9 cellular contexts compared by ENCODE assay signal in the genomic region with DNA sequence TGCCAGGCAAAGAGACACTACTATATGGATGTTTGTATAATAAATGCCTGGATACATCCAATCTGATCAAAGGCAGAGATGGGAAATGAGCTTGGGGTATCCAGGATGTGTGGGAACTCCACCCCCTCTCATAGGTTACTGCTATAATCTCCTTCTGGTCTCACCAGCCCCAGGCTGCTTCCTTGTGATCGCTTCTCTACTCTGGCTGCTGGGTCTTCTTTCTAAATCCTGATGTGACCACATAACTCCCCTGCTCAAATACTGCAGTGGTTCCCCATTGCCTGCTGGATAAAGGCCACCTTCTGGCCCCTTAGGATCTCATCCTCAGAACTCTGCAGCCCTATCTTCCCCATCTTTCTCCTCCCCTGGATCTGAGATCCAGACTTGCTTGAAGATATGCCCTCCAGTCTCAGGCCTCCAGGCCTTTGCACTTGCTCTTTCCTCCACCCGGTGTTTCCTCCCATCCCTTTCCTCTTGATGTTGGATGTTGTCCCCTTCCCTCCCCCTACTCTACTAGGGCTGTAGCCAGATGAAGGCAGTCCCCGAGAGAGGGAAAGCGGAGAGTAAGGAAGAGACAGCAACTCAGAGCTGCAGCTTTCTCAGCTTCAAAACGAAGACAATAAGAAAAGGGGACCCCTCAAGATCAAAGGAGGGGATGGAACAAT. TPM values are rescaled to one million over a fixed set of nuclear protein-coding genes. Genes with fewer than 3 reads are reported as not detected.
A peak's percentile ranks its signal among the peaks of the same experiment; 100 is the strongest.
DNase-seq lines count a peak whose midpoint lies in the region; ATAC-seq and TF ChIP-seq lines count a peak whose summit lies in the region.
"Had no signal": no experiment of that assay in that cellular context is flagged by ENCODE, and none has a peak within 500 bp of the region (broad histone marks: within the 10 kb centered on the region; RNA-seq: fewer than 3 reads in every experiment).

No MANE protein-coding gene starts in this region.

- H3K4me3 Mint-ChIP-seq in type B pancreatic cell = peak overlapping the region; percentile 78

- no CpG with 5 or more reads among the region's 5 CpGs for WGBS in iPS DF 6.9 (ENCODE audit: insufficient coverage, insufficient read length)

- no peaks in the 10 kb centered on the region for H3K79me2 ChIP-seq in PC-9 (ENCODE audit: low read depth)

- ATAC-seq in Right ventricle myocardium inferior = no peak

- H3F3A ChIP-seq in PC-9 (ENCODE audit: insufficient read depth, low read depth) = no peaks in the 10 kb centered on the region

- no peaks in the 10 kb centered on the region for H4K20me1 ChIP-seq in PC-9 (ENCODE audit: insufficient read depth)

- no peak overlapping the region for H3K27ac Mint-ChIP-seq in type B pancreatic cell

- no peaks in the 10 kb centered on the region for H3K36me3 Mint-ChIP-seq in type B pancreatic cell

- BruUV-seq in PC-9 (replicated peaks; lab: Mats Ljungman, UMichigan) = no TSS peak

- H3K27me3 ChIP-seq in cardiac muscle cell (peaks cover 64% of the 10 kb centered on the region), iPS DF 6.9 (ENCODE audit: control insufficient read depth, insufficient read depth, low read length) (no peaks in the 10 kb centered on the region), PC-9 (ENCODE audit: insufficient read depth, low read depth) (peaks cover 59% of the 10 kb centered on the region)

- H3K4me3 ChIP-seq in cardiac muscle cell = peak overlapping the region; percentile 52
- H3K4me3 ChIP-seq in iPS DF 6.9 (ENCODE audit: low read length) = peak overlapping the region; percentile 8; the same call in 1 of the 2 replicates
- no peak overlapping the region for H3K4me3 ChIP-seq in PC-9

- H3K4me1 Mint-ChIP-seq in type B pancreatic cell (ENCODE audit: unreplicated experiment) = peaks cover 9% of the 10 kb centered on the region

- H3K4me2 ChIP-seq in PC-9 = no peak overlapping the region

- TF ChIP-seq CTCF in cardiac muscle cell (IDR thresholded peaks at IDR 0.05; ENCODE audit: low read depth, low read length) (no peak), type B pancreatic cell (conservative IDR thresholded peaks at IDR 0.05) (no peak), PC-9 (conservative IDR thresholded peaks at IDR 0.05) (no peak)

- no peaks in the 10 kb centered on the region for H3K9me2 ChIP-seq in PC-9 (ENCODE audit: insufficient read depth)

- CTCF ChIA-PET in PC-9 (lab: Charles Lee) = interaction anchor here (0.7 to 1.1 kb wide), 2 partner anchors 15 to 47 kb away, joined by 3 to 6 read pairs; a partner anchor contains a TSS

- POLR2A ChIA-PET in PC-9 (lab: Charles Lee; ENCODE audit: unreplicated experiment) = interaction anchor here (0.6 kb wide), 1 partner anchor 68 kb away, joined by 12 read pairs; no protein-coding TSS in a partner anchor

- H3K9me3 ChIP-seq in cardiac muscle cell (ENCODE audit: low read depth) (no peaks in the 10 kb centered on the region), iPS DF 6.9 (ENCODE audit: control insufficient read depth, insufficient read depth, low read length) (no peaks in the 10 kb centered on the region), PC-9 (ENCODE audit: insufficient read depth, low read depth) (no peaks in the 10 kb centered on the region)
- H3K9me3 ChIP-seq: neutrophil had no signal

- no peak overlapping the region for H2AFZ ChIP-seq in PC-9

- H3K27ac ChIP-seq in cardiac muscle cell (no peak overlapping the region), iPS DF 6.9 (ENCODE audit: low read length) (no peak overlapping the region), PC-9 (no peak overlapping the region)
- H3K27ac ChIP-seq: neutrophil had no signal

- H3K27me3 Mint-ChIP-seq in type B pancreatic cell = peaks cover 90% of the 10 kb centered on the region

- intact Hi-C loops in Right ventricle myocardium inferior (cut with DNase I) (no loop called here), PC-9 (cut with micrococcal nuclease; ENCODE audit: unreplicated experiment) (no loop called here)

- H3K36me3 ChIP-seq in cardiac muscle cell (no peaks in the 10 kb centered on the region), iPS DF 6.9 (ENCODE audit: control insufficient read depth, insufficient read depth, low read length) (no peaks in the 10 kb centered on the region), PC-9 (ENCODE audit: low read depth) (no peaks in the 10 kb centered on the region)
- H3K36me3 ChIP-seq: neutrophil had no signal

- H3K4me1 ChIP-seq in cardiac muscle cell (ENCODE audit: low read depth) (peaks cover under 1% of the 10 kb centered on the region), iPS DF 6.9 (ENCODE audit: control insufficient read depth, insufficient read depth, low read length) (no peaks in the 10 kb centered on the region), PC-9 (replicated peaks; ENCODE audit: insufficient read depth) (no peaks in the 10 kb centered on the region)

- DNase-seq in cardiac muscle cell (ENCODE audit: low read depth in 1 of 2, low spot score in 1 of 2) = no peak
- no peak for DNase-seq in Right ventricle myocardium inferior (ENCODE audit: missing footprints)
- DNase-seq in SK-N-DZ (ENCODE audit: low spot score) = peak; percentile 54
- no peak for DNase-seq in iPS DF 6.9 (ENCODE audit: low read depth, low spot score)
- DNase-seq in type B pancreatic cell (ENCODE audit: extremely low spot score, unreplicated experiment) = no peak
- no peak for DNase-seq in PC-9
- DNase-seq in AG20443 (ENCODE audit: low spot score) = no peak
- no peak for DNase-seq in HK-2 (ENCODE audit: unreplicated experiment)

- H3K9me3 Mint-ChIP-seq in type B pancreatic cell = no peaks in the 10 kb centered on the region

RNA-seq across cellular contexts. Expression of a gene that starts 0.8 kb away (rescaled TPM):
- total RNA-seq in cardiac muscle cell (0.03 and 0.04 TPM in 2 replicates), Right ventricle myocardium inferior (not detected), type B pancreatic cell (ENCODE audit: low replicate concordance) (4.2 and 4.9 TPM in 2 replicates), PC-9 (2021) (not detected in 2 replicates)
- 0.02 TPM in 1 of 2 replicates, not detected in the other for polyA plus RNA-seq in cardiac muscle cell
- 3.7 and 4.7 TPM in 2 replicates for polyA plus RNA-seq in SK-N-DZ (2014; cell fraction: cytosol; rRNA removed)
- polyA plus RNA-seq in SK-N-DZ (2014; cell fraction: nucleus; rRNA removed) = 5.9 and 8.8 TPM in 2 replicates

RNA-seq across cellular contexts. Expression of a gene that starts 15.3 kb away (rescaled TPM):
- total RNA-seq in cardiac muscle cell = 12.6 and 14.4 TPM in 2 replicates
- polyA plus RNA-seq in cardiac muscle cell = 38.6 and 45.2 TPM in 2 replicates
- total RNA-seq in Right ventricle myocardium inferior = 11.0 TPM
- polyA plus RNA-seq in SK-N-DZ (2014; cell fraction: cytosol; rRNA removed) = 16.7 and 17.2 TPM in 2 replicates
- 10.5 and 12.4 TPM in 2 replicates for polyA plus RNA-seq in SK-N-DZ (2014; cell fraction: nucleus; rRNA removed)
- 24.3 and 24.7 TPM in 2 replicates for total RNA-seq in type B pancreatic cell (ENCODE audit: low replicate concordance)
- 13.7 and 15.3 TPM in 2 replicates for total RNA-seq in PC-9 (2021)

RNA-seq across cellular contexts. Expression of a gene that starts 43.1 kb away (rescaled TPM):
- total RNA-seq in cardiac muscle cell (0.69 and 0.92 TPM in 2 replicates), Right ventricle myocardium inferior (10.3 TPM), type B pancreatic cell (ENCODE audit: low replicate concordance) (0.19 and 0.63 TPM in 2 replicates), PC-9 (2021) (0.31 and 0.35 TPM in 2 replicates)
- polyA plus RNA-seq in cardiac muscle cell = 0.35 and 0.79 TPM in 2 replicates
- 2.5 and 2.9 TPM in 2 replicates for polyA plus RNA-seq in SK-N-DZ (2014; cell fraction: cytosol; rRNA removed)
- polyA plus RNA-seq in SK-N-DZ (2014; cell fraction: nucleus; rRNA removed) = 0.90 and 2.4 TPM in 2 replicates
